Comparison of ENCODE assay signal across 14 cellular contexts in genomic region chr9:91589101-91589553, GRCh38.
DNase-seq lines count a peak whose midpoint lies in the region; TF ChIP-seq lines count a peak whose summit lies in the region.
"Had no signal": no experiment of that assay in that cellular context is flagged by ENCODE, and none has a peak within 500 bp of the region (broad histone marks: within the 10 kb centered on the region; RNA-seq: fewer than 3 reads in every experiment).

No MANE protein-coding gene starts in this region.

- BruUV-seq in OCI-LY7 (replicated peaks; lab: Mats Ljungman, UMichigan) = no TSS peak

- H3K4me3 ChIP-seq in fibroblast of lung (replicated peaks in 1 of 4; ENCODE audit: control extremely low read depth in 1 of 4, insufficient read depth in 1 of 4, low read depth in 3 of 4, low read length in 4 of 4) = no peak overlapping the region
- no peak overlapping the region for H3K4me3 ChIP-seq in OCI-LY7 (ENCODE audit: low read depth, low read length, poor library complexity, severe bottlenecking)
- H3K4me3 ChIP-seq: PC-9 had no signal

- no peak overlapping the region for H2AFZ ChIP-seq in fibroblast of lung (ENCODE audit: low read length)
- no peak overlapping the region for H2AFZ ChIP-seq in OCI-LY7 (ENCODE audit: low read length)
- H2AFZ ChIP-seq: PC-9 had no signal

- H3K27ac ChIP-seq in fibroblast of lung (ENCODE audit: insufficient read depth, low read length) = no peak overlapping the region
- no peak overlapping the region for H3K27ac ChIP-seq in OCI-LY7 (ENCODE audit: low read depth, low read length, poor library complexity, severe bottlenecking)
- H3K27ac ChIP-seq: PC-9 had no signal

- TF ChIP-seq CTCF in fibroblast of lung (conservative IDR thresholded peaks at IDR 0.05 in 1 of 2, IDR thresholded peaks at IDR 0.05 in 1 of 2; ENCODE audit: low read depth in 1 of 2, low read length in 2 of 2) (no peak), OCI-LY7 (conservative IDR thresholded peaks at IDR 0.05; ENCODE audit: low read length) (no peak)

- H3K4me2 ChIP-seq in fibroblast of lung (ENCODE audit: extremely low read depth, insufficient read depth, low read length) = no peak overlapping the region
- H3K4me2 ChIP-seq in OCI-LY7 (ENCODE audit: low read length) = no peak overlapping the region
- H3K4me2 ChIP-seq: PC-9 had no signal

- no peak overlapping the region for H3K9ac ChIP-seq in fibroblast of lung (ENCODE audit: insufficient read depth, low read length)

- no peaks in the 10 kb centered on the region for H4K20me1 ChIP-seq in fibroblast of lung (ENCODE audit: control insufficient read depth, extremely low read depth, insufficient read depth, low read length)
- H4K20me1 ChIP-seq in OCI-LY7 (ENCODE audit: insufficient read depth, low read length) = no peaks in the 10 kb centered on the region

- H3K4me1 ChIP-seq in fibroblast of lung (ENCODE audit: control insufficient read depth, extremely low read depth, insufficient read depth, low read length) (no peaks in the 10 kb centered on the region), OCI-LY7 (ENCODE audit: insufficient read depth, low read length, poor library complexity, severe bottlenecking) (no peaks in the 10 kb centered on the region)

- intact Hi-C loops in posterior cingulate gyrus (cut with DNase I) (no loop called here), OCI-LY7 (cut with micrococcal nuclease; ENCODE audit: unreplicated experiment) (no loop called here)

- H3K79me2 ChIP-seq in fibroblast of lung (ENCODE audit: control insufficient read depth, insufficient read depth, low read length) (no peaks in the 10 kb centered on the region), OCI-LY7 (ENCODE audit: insufficient read depth, low read depth, low read length) (no peaks in the 10 kb centered on the region)

- no peaks in the 10 kb centered on the region for H3K27me3 ChIP-seq in fibroblast of lung (ENCODE audit: control insufficient read depth, insufficient read depth, low read length)

- POLR2A ChIA-PET in OCI-LY7 (lab: Charles Lee) = no interaction called here

- CTCF ChIA-PET in OCI-LY7 (lab: Charles Lee; ENCODE audit: unreplicated experiment) = no interaction called here

- H3K9me2 ChIP-seq in OCI-LY7 (ENCODE audit: insufficient read depth, low read length) = no peaks in the 10 kb centered on the region

- peak; percentile 31 for DNase-seq in EL
- peak; percentile 57 for DNase-seq in NCI-H1105 treated with DMSO at 0.1 percent for 48 hours (lab: John Stamatoyannopoulos, UW)
- DNase-seq in fibroblast of lung (ENCODE audit: low read depth in 2 of 2) = peak; percentile 60 to 90
- peak; percentile 22 for DNase-seq in renal cortical epithelial cell (ENCODE audit: low read depth)
- DNase-seq in hepatic stellate cell (ENCODE audit: low spot score) = no peak
- no peak for DNase-seq in posterior cingulate gyrus
- no peak for DNase-seq in activated CD4-positive, alpha-beta T cell treated with anti-CD3 and anti-CD28 coated beads, Interleukin-2, amount 50 U/mL, for 48 hours
- DNase-seq in OCI-LY7 (ENCODE audit: low spot score) = no peak
- DNase-seq: activated T-cell treated with anti-CD3 and anti-CD28 coated beads, Interleukin-2, amount 50 U/mL, for 72 hours; naive B cell; NCI-H1930; PC-9; stimulated activated CD4-positive, alpha-beta T cell treated with anti-CD3 and anti-CD28 coated beads, Interleukin-1b, Interleukin-23, amount 100 ng/mL, for 48 hours; stimulated activated naive CD8-positive, alpha-beta T cell treated with anti-CD3 and anti-CD28 coated beads, Interleukin-15, amount 100 ng/mL, for 72 hours had no signal

- H3K9me3 ChIP-seq in fibroblast of lung (ENCODE audit: control insufficient read depth, insufficient read depth, low read depth, low read length) = no peaks in the 10 kb centered on the region
- no peaks in the 10 kb centered on the region for H3K9me3 ChIP-seq in OCI-LY7 (ENCODE audit: low read length)

- no peaks in the 10 kb centered on the region for H3K36me3 ChIP-seq in fibroblast of lung (ENCODE audit: control insufficient read depth, insufficient read depth, low read length)
- no peaks in the 10 kb centered on the region for H3K36me3 ChIP-seq in OCI-LY7 (ENCODE audit: insufficient read depth, low read length)

Comparison
In these comparisons a context has a peak if more than half of its experiments do, and no peak if none do; other contexts are left out.
1. DNase-seq: peak in EL (single experiment), NCI-H1105 treated with DMSO at 0.1 percent for 48 hours (single experiment), fibroblast of lung (2 of 2) and renal cortical epithelial cell (single experiment); none in hepatic stellate cell (single experiment), posterior cingulate gyrus (0 of 10), activated CD4-positive, alpha-beta T cell treated with anti-CD3 and anti-CD28 coated beads, Interleukin-2, amount 50 U/mL, for 48 hours (0 of 2) and OCI-LY7 (single experiment).